Comparison of ENCODE assay signal across 20 cellular contexts in the genomic region with DNA sequence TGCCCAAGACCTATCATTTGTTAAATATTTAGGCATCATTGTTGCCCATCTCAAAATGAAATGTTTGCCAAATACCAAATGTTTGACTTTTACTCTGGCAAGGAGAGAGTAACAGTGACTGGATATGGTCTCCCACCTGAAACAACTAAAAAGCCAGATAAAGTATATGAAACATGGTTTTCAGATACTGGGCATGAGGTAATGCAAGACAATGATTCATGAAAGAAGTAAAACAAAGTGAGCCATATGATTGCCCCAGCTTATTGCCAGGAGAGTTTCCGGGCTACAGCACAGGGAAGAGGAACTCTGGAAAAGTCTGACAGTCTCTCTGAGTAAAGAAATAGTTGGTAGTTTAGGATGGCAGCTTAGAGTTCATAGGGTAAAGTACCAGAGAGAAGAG.
DNase-seq lines count a peak whose midpoint lies in the region; ATAC-seq and TF ChIP-seq lines count a peak whose summit lies in the region.
"Had no signal": no experiment of that assay in that cellular context is flagged by ENCODE, and none has a peak within 500 bp of the region (broad histone marks: within the 10 kb centered on the region; RNA-seq: fewer than 3 reads in every experiment).

No MANE protein-coding gene starts in this region.

- WGBS in mesenchymal stem cell, result 100% methylated on average over 1 of the region's 1 CpG

- peaks cover 5% of the 10 kb centered on the region for H3K9me3 ChIP-seq in mesenchymal stem cell (ENCODE audit: control insufficient read depth, low read length)
- H3K9me3 ChIP-seq: neutrophil had no signal

- no peak overlapping the region for H2BK120ac ChIP-seq in mesenchymal stem cell (ENCODE audit: low read depth, low read length)

- H2AFZ ChIP-seq in mesenchymal stem cell (ENCODE audit: low read depth, low read length), result no peak overlapping the region

- no peak for TF ChIP-seq CTCF in epithelial cell of esophagus (IDR thresholded peaks at IDR 0.05; ENCODE audit: insufficient read depth, low read depth, low read length, missing control alignments)

- no peak overlapping the region for H3K27ac ChIP-seq in mesenchymal stem cell (ENCODE audit: low read length, poor library complexity, severe bottlenecking)
- H3K27ac ChIP-seq: breast epithelium, esophagus squamous epithelium, neutrophil, sigmoid colon had no signal

- no peak overlapping the region for H3K4ac ChIP-seq in mesenchymal stem cell (ENCODE audit: low read depth in 1 of 2, low read length in 2 of 2)

- no peaks in the 10 kb centered on the region for H3K4me1 ChIP-seq in mesenchymal stem cell (ENCODE audit: control insufficient read depth, insufficient read depth, low read depth, low read length)
- H3K4me1 ChIP-seq: breast epithelium, esophagus squamous epithelium had no signal

- no peak overlapping the region for H2AK5ac ChIP-seq in mesenchymal stem cell (ENCODE audit: low read length, severe bottlenecking)

- no peaks in the 10 kb centered on the region for H3K27me3 ChIP-seq in mesenchymal stem cell (ENCODE audit: control insufficient read depth in 1 of 2, insufficient read depth in 1 of 2, low read length in 2 of 2)
- H3K27me3 ChIP-seq: breast epithelium, esophagus squamous epithelium, sigmoid colon had no signal

- H3K14ac ChIP-seq in mesenchymal stem cell (ENCODE audit: low read length in 2 of 2), result no peak overlapping the region

- DNase-seq in DMS 273 treated with DMSO at 0.1 percent for 48 hours (lab: John Stamatoyannopoulos, UW) (peak; percentile 27), NCI-H446 treated with DMSO at 0.1 percent for 48 hours (lab: John Stamatoyannopoulos, UW) (peak; percentile 61), epithelial cell of esophagus (ENCODE audit: low read depth) (peak; percentile 57), mesenchymal stem cell (no peak), T-helper 9 cell (no peak)
- DNase-seq in stimulated activated naive B cell treated with anti-CD40 and anti-IgM and Interleukin-4, amounts not matched to agents 10 μg/mL and 1 μg/mL and 100 μg/mL, for 72 hours, result no peak
- no peak for DNase-seq in stimulated activated CD8-positive, alpha-beta memory T cell treated with anti-CD3 and anti-CD28 coated beads, Interleukin-4, amount 100 ng/mL, for 48 hours
- no peak for DNase-seq in activated T-cell treated with anti-CD3 and anti-CD28 coated beads, Interleukin-2, amount 50 U/mL, for 48 hours
- DNase-seq: activated CD4-positive, CD25-positive, alpha-beta regulatory T cell; activated CD8-positive, alpha-beta T cell treated with anti-CD3 and anti-CD28 coated beads, Interleukin-2, amount 10 ng/mL, durations not matched to agents 7 days and 5 days; activated T-cell treated with anti-CD3 and anti-CD28 coated beads, Interleukin-2, amount 50 U/mL, for 4 hours; CD8-positive, alpha-beta T cell; esophagus squamous epithelium; hypothalamus; SIG-M5; sigmoid colon had no signal

- H3K4me2 ChIP-seq in mesenchymal stem cell (ENCODE audit: low read length, poor library complexity, severe bottlenecking), result no peak overlapping the region

- peak overlapping the region; percentile 70 for H3K9ac ChIP-seq in mesenchymal stem cell (ENCODE audit: low read length)

- no peak overlapping the region for H2BK12ac ChIP-seq in mesenchymal stem cell (ENCODE audit: low read length in 2 of 2)

- H2BK5ac ChIP-seq in mesenchymal stem cell (ENCODE audit: low read depth, low read length, poor library complexity, severe bottlenecking), result no peak overlapping the region

- H3K27me3 Mint-ChIP-seq in stimulated activated naive B cell treated with anti-CD40 and anti-IgM and Interleukin-4, amounts not matched to agents 10 μg/mL and 1 μg/mL and 100 μg/mL, for 72 hours, result peaks cover 0 to 3% of the 10 kb centered on the region in 2 donors

- peaks cover 0 to 3% of the 10 kb centered on the region in 2 donors for H3K36me3 Mint-ChIP-seq in stimulated activated naive B cell treated with anti-CD40 and anti-IgM and Interleukin-4, amounts not matched to agents 10 μg/mL and 1 μg/mL and 100 μg/mL, for 72 hours
- H3K36me3 Mint-ChIP-seq: CD8-positive, alpha-beta T cell had no signal

- H3K4me1 Mint-ChIP-seq in stimulated activated naive B cell treated with anti-CD40 and anti-IgM and Interleukin-4, amounts not matched to agents 10 μg/mL and 1 μg/mL and 100 μg/mL, for 72 hours, result no peaks in the 10 kb centered on the region

- no peak overlapping the region for H2BK15ac ChIP-seq in mesenchymal stem cell (ENCODE audit: low read depth, poor library complexity, severe bottlenecking)

- H3K18ac ChIP-seq in mesenchymal stem cell (ENCODE audit: low read depth in 1 of 2, low read length in 2 of 2), result no peak overlapping the region

- no peak for ATAC-seq in stimulated activated naive B cell treated with anti-CD40 and anti-IgM and Interleukin-4, amounts not matched to agents 10 μg/mL and 1 μg/mL and 100 μg/mL, for 72 hours (replicated peaks)
- ATAC-seq: activated CD8-positive, alpha-beta T cell treated with anti-CD3 and anti-CD28 coated beads, Interleukin-2, amount 10 ng/mL, durations not matched to agents 7 days and 5 days; activated T-cell treated with anti-CD3 and anti-CD28 coated beads, Interleukin-2, amount 50 U/mL, for 4 hours; CD8-positive, alpha-beta T cell had no signal

- H3K23ac ChIP-seq in mesenchymal stem cell (ENCODE audit: low read length in 2 of 2), result no peak overlapping the region

- H4K91ac ChIP-seq in mesenchymal stem cell (ENCODE audit: low read length), result no peak overlapping the region

- no peaks in the 10 kb centered on the region for H3K36me3 ChIP-seq in mesenchymal stem cell (ENCODE audit: control insufficient read depth in 1 of 2, insufficient read depth in 2 of 2, low read depth in 1 of 2, low read length in 2 of 2)
- H3K36me3 ChIP-seq: breast epithelium, esophagus squamous epithelium, neutrophil, sigmoid colon had no signal

- no peak overlapping the region for H3K4me3 ChIP-seq in epithelial cell of esophagus (ENCODE audit: low read length)
- H3K4me3 ChIP-seq in mesenchymal stem cell (ENCODE audit: insufficient read depth in 1 of 2, low read depth in 1 of 2, low read length in 2 of 2), result no peak overlapping the region
- H3K4me3 ChIP-seq: breast epithelium, esophagus squamous epithelium, sigmoid colon had no signal

- H3K27ac Mint-ChIP-seq in stimulated activated naive B cell treated with anti-CD40 and anti-IgM and Interleukin-4, amounts not matched to agents 10 μg/mL and 1 μg/mL and 100 μg/mL, for 72 hours, result no peak overlapping the region
- H3K27ac Mint-ChIP-seq: activated CD8-positive, alpha-beta T cell treated with anti-CD3 and anti-CD28 coated beads, Interleukin-2, amount 10 ng/mL, durations not matched to agents 7 days and 5 days; activated naive CD4-positive, alpha-beta T cell treated with anti-CD3 and anti-CD28 coated beads, Interleukin-2, amount 50 U/mL, for 24 hours; CD8-positive, alpha-beta T cell; T-helper 1 cell treated with Interleukin-12 subunit alpha and Interleukin-12 subunit beta and Interleukin-4 antibody, amounts not matched to agents 30 μg/mL and 1 μg/mL, for 36 hours had no signal

- no peak overlapping the region for H3K4me3 Mint-ChIP-seq in stimulated activated naive B cell treated with anti-CD40 and anti-IgM and Interleukin-4, amounts not matched to agents 10 μg/mL and 1 μg/mL and 100 μg/mL, for 72 hours
- H3K4me3 Mint-ChIP-seq: activated CD8-positive, alpha-beta T cell treated with anti-CD3 and anti-CD28 coated beads, Interleukin-2, amount 10 ng/mL, durations not matched to agents 7 days and 5 days; activated naive CD4-positive, alpha-beta T cell treated with anti-CD3 and anti-CD28 coated beads, Interleukin-2, amount 50 U/mL, for 24 hours; activated T-cell treated with anti-CD3 and anti-CD28 coated beads, Interleukin-2, amount 50 U/mL, for 4 hours; CD8-positive, alpha-beta T cell; T-helper 1 cell treated with Interleukin-12 subunit alpha and Interleukin-12 subunit beta and Interleukin-4 antibody, amounts not matched to agents 30 μg/mL and 1 μg/mL, for 36 hours had no signal

- no peaks in the 10 kb centered on the region for H3K79me1 ChIP-seq in mesenchymal stem cell (replicated peaks; ENCODE audit: low read length, poor library complexity, severe bottlenecking)

- H4K8ac ChIP-seq in mesenchymal stem cell (ENCODE audit: low read length), result no peak overlapping the region

- H3K9me3 Mint-ChIP-seq in stimulated activated naive B cell treated with anti-CD40 and anti-IgM and Interleukin-4, amounts not matched to agents 10 μg/mL and 1 μg/mL and 100 μg/mL, for 72 hours, result peaks cover 10 to 12% of the 10 kb centered on the region in 2 donors

Comparison
In these comparisons a context has a peak if more than half of its experiments do, and no peak if none do; other contexts are left out.
1. DNase-seq: peak in DMS 273 treated with DMSO at 0.1 percent for 48 hours (single experiment), NCI-H446 treated with DMSO at 0.1 percent for 48 hours (single experiment) and epithelial cell of esophagus (single experiment); none in mesenchymal stem cell (single experiment), T-helper 9 cell (single experiment), stimulated activated naive B cell treated with anti-CD40 and anti-IgM and Interleukin-4, amounts not matched to agents 10 μg/mL and 1 μg/mL and 100 μg/mL, for 72 hours (single experiment), stimulated activated CD8-positive, alpha-beta memory T cell treated with anti-CD3 and anti-CD28 coated beads, Interleukin-4, amount 100 ng/mL, for 48 hours (single experiment) and activated T-cell treated with anti-CD3 and anti-CD28 coated beads, Interleukin-2, amount 50 U/mL, for 48 hours (0 of 2).